ENCODE assay signal across 8 cellular contexts in genomic region chr3:168249539-168250414, GRCh38.
A peak's percentile ranks its signal among the peaks of the same experiment; 100 is the strongest.
DNase-seq lines count a peak whose midpoint lies in the region; ATAC-seq and TF ChIP-seq lines count a peak whose summit lies in the region.

No MANE protein-coding gene starts in this region.

- H3K27me3 ChIP-seq in CD4-positive, CD25-positive, alpha-beta regulatory T cell (ENCODE audit: control insufficient read depth, insufficient read depth, low read length): peaks cover 8% of the 10 kb centered on the region
- no peaks in the 10 kb centered on the region for H3K27me3 ChIP-seq in fibroblast of lung (ENCODE audit: control insufficient read depth, insufficient read depth, low read length)
- H3K27me3 ChIP-seq in vagina: no peaks in the 10 kb centered on the region

- H3K4me3 ChIP-seq in CD4-positive, CD25-positive, alpha-beta regulatory T cell (ENCODE audit: low read depth, low read length): no peak overlapping the region
- peak overlapping the region; percentile 63 for H3K4me3 ChIP-seq in WI38 (ENCODE audit: low read depth, low read length)
- peak overlapping the region; percentile 59 to 92 (median 68) for H3K4me3 ChIP-seq in fibroblast of lung (replicated peaks in 1 of 4; ENCODE audit: control extremely low read depth in 1 of 4, insufficient read depth in 1 of 4, low read depth in 3 of 4, low read length in 4 of 4)
- peak overlapping the region; percentile 49 to 66 for H3K4me3 ChIP-seq in vagina

- peak in 1 of 3 donors; percentile 23 for DNase-seq in CD4-positive, CD25-positive, alpha-beta regulatory T cell
- DNase-seq in NCI-H2081 treated with DMSO at 0.1 percent for 48 hours (lab: John Stamatoyannopoulos, UW): peak; percentile 64
- peak; percentile 77 to 81 for DNase-seq in fibroblast of lung (ENCODE audit: low read depth in 2 of 2)
- DNase-seq in myocyte (ENCODE audit: low read depth): peak; percentile 72
- DNase-seq in vagina (ENCODE audit: extremely low spot score in 2 of 2): no peak

- H3K4me1 Mint-ChIP-seq in CD4-positive, CD25-positive, alpha-beta regulatory T cell: peaks cover 0 to 4% (median 2%) of the 10 kb centered on the region in 4 donors

- H3K9ac ChIP-seq in fibroblast of lung (ENCODE audit: insufficient read depth, low read length): peak overlapping the region; percentile 58

- no peaks in the 10 kb centered on the region for H3K9me3 ChIP-seq in CD4-positive, CD25-positive, alpha-beta regulatory T cell (ENCODE audit: control insufficient read depth in 2 of 2, low read length in 2 of 2)
- H3K9me3 ChIP-seq in fibroblast of lung (ENCODE audit: control insufficient read depth, insufficient read depth, low read depth, low read length) (no peaks in the 10 kb centered on the region), vagina (no peaks in the 10 kb centered on the region)

- peak overlapping the region; percentile 100 for H3K4me2 ChIP-seq in fibroblast of lung (ENCODE audit: extremely low read depth, insufficient read depth, low read length)

- peaks cover 22% of the 10 kb centered on the region for H3K27me3 Mint-ChIP-seq in CD4-positive, CD25-positive, alpha-beta regulatory T cell

- TF ChIP-seq CTCF in WI38 (IDR thresholded peaks at IDR 0.05; ENCODE audit: low read depth, low read length) (no peak), fibroblast of lung (conservative IDR thresholded peaks at IDR 0.05 in 1 of 2, IDR thresholded peaks at IDR 0.05 in 1 of 2; ENCODE audit: low read depth in 1 of 2, low read length in 2 of 2) (peak; percentile 15 to 40), vagina (IDR thresholded peaks at IDR 0.05) (no peak)

- TF ChIP-seq POLR2A in vagina (IDR thresholded peaks at IDR 0.05): no peak

- peaks cover 3% of the 10 kb centered on the region for H3K4me1 ChIP-seq in CD4-positive, CD25-positive, alpha-beta regulatory T cell (ENCODE audit: control insufficient read depth, insufficient read depth, low read length, poor library complexity, severe bottlenecking)
- H3K4me1 ChIP-seq in fibroblast of lung (ENCODE audit: control insufficient read depth, extremely low read depth, insufficient read depth, low read length) (no peaks in the 10 kb centered on the region), vagina (peaks cover 25% of the 10 kb centered on the region)

- H3K36me3 Mint-ChIP-seq in CD4-positive, CD25-positive, alpha-beta regulatory T cell: no peaks in the 10 kb centered on the region

- no peak overlapping the region for H3K27ac ChIP-seq in CD4-positive, CD25-positive, alpha-beta regulatory T cell (ENCODE audit: insufficient read depth, low read length, poor library complexity, severe bottlenecking)
- H3K27ac ChIP-seq in fibroblast of lung (ENCODE audit: insufficient read depth, low read length) (peak overlapping the region; percentile 52), vagina (no peak overlapping the region)

- no peak overlapping the region for H3K4me3 Mint-ChIP-seq in CD4-positive, CD25-positive, alpha-beta regulatory T cell

- no peak overlapping the region for H3K27ac Mint-ChIP-seq in CD4-positive, CD25-positive, alpha-beta regulatory T cell

- no peaks in the 10 kb centered on the region for H3K79me2 ChIP-seq in fibroblast of lung (ENCODE audit: control insufficient read depth, insufficient read depth, low read length)

- ATAC-seq in CD4-positive, CD25-positive, alpha-beta regulatory T cell (ENCODE audit: low read depth in 2 of 2): peak; percentile 14 to 28
- ATAC-seq in GM18861 (IDR thresholded peaks at IDR 0.05; ENCODE audit: unreplicated experiment): peak; percentile 56
- ATAC-seq in HG02981 (IDR thresholded peaks at IDR 0.05; ENCODE audit: unreplicated experiment): peak; percentile 63

- peaks cover 0 to 6% (median 0%) of the 10 kb centered on the region in 7 donors for H3K9me3 Mint-ChIP-seq in CD4-positive, CD25-positive, alpha-beta regulatory T cell

- H3K36me3 ChIP-seq in CD4-positive, CD25-positive, alpha-beta regulatory T cell (ENCODE audit: control insufficient read depth, insufficient read depth, low read length): no peaks in the 10 kb centered on the region
- H3K36me3 ChIP-seq in fibroblast of lung (ENCODE audit: control insufficient read depth, insufficient read depth, low read length) (no peaks in the 10 kb centered on the region), vagina (no peaks in the 10 kb centered on the region)

- intact Hi-C loops in vagina (cut with DNase I): no loop called here

- no peaks in the 10 kb centered on the region for H4K20me1 ChIP-seq in fibroblast of lung (ENCODE audit: control insufficient read depth, extremely low read depth, insufficient read depth, low read length)

- H2AFZ ChIP-seq in fibroblast of lung (ENCODE audit: low read length): peak overlapping the region; percentile 91

Comparison
In these comparisons a context has a peak if more than half of its experiments do, and no peak if none do; other contexts are left out.
1. DNase-seq: peak in NCI-H2081 treated with DMSO at 0.1 percent for 48 hours (single experiment), fibroblast of lung (2 of 2) and myocyte (single experiment); none in vagina (0 of 2).
2. CTCF ChIP-seq: peak in fibroblast of lung (2 of 2); none in WI38 (single experiment) and vagina (0 of 3).
3. Peak in every context shown above with its lines, with median percentiles within 50 percentile points of each other: ATAC-seq.